ENCODE assay signal across 15 cellular contexts in the genomic region with DNA sequence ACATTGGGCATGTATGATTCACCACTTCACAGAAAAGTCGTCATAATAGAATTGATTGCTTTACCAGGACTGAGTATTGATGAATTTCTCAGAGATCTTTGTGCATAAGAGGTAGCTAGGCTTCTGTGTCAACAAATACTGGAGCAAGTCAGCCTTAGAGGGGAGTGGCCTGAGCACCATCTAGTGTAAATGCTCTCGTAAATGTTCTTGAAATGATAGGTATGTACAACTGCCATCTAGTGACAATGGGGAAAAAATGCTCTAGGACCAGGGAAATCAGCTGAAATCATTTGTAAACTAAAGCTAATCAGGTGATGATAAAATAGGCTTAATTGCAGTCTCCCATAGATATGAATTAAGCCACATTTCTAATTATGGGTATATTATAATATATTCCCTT.
A peak's percentile ranks its signal among the peaks of the same experiment; 100 is the strongest.
DNase-seq lines count a peak whose midpoint lies in the region; ATAC-seq lines count a peak whose summit lies in the region.
"Had no signal": no experiment of that assay in that cellular context is flagged by ENCODE, and none has a peak within 500 bp of the region (broad histone marks: within the 10 kb centered on the region; RNA-seq: fewer than 3 reads in every experiment).

No MANE protein-coding gene starts in this region.

- no peak overlapping the region for H3K4me3 Mint-ChIP-seq in activated T-helper 2 cell treated with anti-CD3 and anti-CD28 coated beads, Interferon-gamma antibody, Interleukin-2, Interleukin-4, amounts not matched to agents 10 μg/mL and 5 μg/mL and 100 μg/mL, durations not matched to agents 14 hours and 24 hours and 36 hours (ENCODE audit: low read depth)
- H3K4me3 Mint-ChIP-seq in activated T-helper 1 cell treated with anti-CD3 and anti-CD28 coated beads, Interleukin-12 subunit alpha, Interleukin-12 subunit beta, Interleukin-2, Interleukin-4 antibody, amounts not matched to agents 30 ng/mL and 10 ng/mL and 1 ng/mL, durations not matched to agents 14 hours and 24 hours and 36 hours: no peak overlapping the region
- no peak overlapping the region for H3K4me3 Mint-ChIP-seq in stimulated activated naive CD8-positive, alpha-beta T cell treated with anti-CD3 and anti-CD28 coated beads, Interleukin-15, amount 100 ng/mL, for 72 hours
- H3K4me3 Mint-ChIP-seq: activated naive CD8-positive, alpha-beta T cell treated with anti-CD3 and anti-CD28 coated beads, Interleukin-2, amount 10 ng/mL, durations not matched to agents 7 days and 5 days; T-helper 1 cell treated with Interleukin-12 subunit alpha and Interleukin-12 subunit beta and Interleukin-4 antibody, amounts not matched to agents 30 μg/mL and 1 μg/mL, for 36 hours had no signal

- no peaks in the 10 kb centered on the region for H3K9me3 Mint-ChIP-seq in activated T-helper 2 cell treated with anti-CD3 and anti-CD28 coated beads, Interferon-gamma antibody, Interleukin-2, Interleukin-4, amounts not matched to agents 10 μg/mL and 5 μg/mL and 100 μg/mL, durations not matched to agents 14 hours and 24 hours and 36 hours
- no peaks in the 10 kb centered on the region for H3K9me3 Mint-ChIP-seq in activated T-helper 1 cell treated with anti-CD3 and anti-CD28 coated beads, Interleukin-12 subunit alpha, Interleukin-12 subunit beta, Interleukin-2, Interleukin-4 antibody, amounts not matched to agents 30 ng/mL and 10 ng/mL and 1 ng/mL, durations not matched to agents 14 hours and 24 hours and 36 hours
- H3K9me3 Mint-ChIP-seq in stimulated activated naive CD8-positive, alpha-beta T cell treated with anti-CD3 and anti-CD28 coated beads, Interleukin-15, amount 100 ng/mL, for 72 hours: no peaks in the 10 kb centered on the region
- H3K9me3 Mint-ChIP-seq: activated naive CD8-positive, alpha-beta T cell treated with anti-CD3 and anti-CD28 coated beads, Interleukin-2, amount 10 ng/mL, durations not matched to agents 7 days and 5 days; T-helper 1 cell treated with Interleukin-12 subunit alpha and Interleukin-12 subunit beta and Interleukin-4 antibody, amounts not matched to agents 30 μg/mL and 1 μg/mL, for 36 hours had no signal

- no peak overlapping the region for H3K27ac Mint-ChIP-seq in activated T-helper 2 cell treated with anti-CD3 and anti-CD28 coated beads, Interferon-gamma antibody, Interleukin-2, Interleukin-4, amounts not matched to agents 10 μg/mL and 5 μg/mL and 100 μg/mL, durations not matched to agents 14 hours and 24 hours and 36 hours
- no peak overlapping the region for H3K27ac Mint-ChIP-seq in activated T-helper 1 cell treated with anti-CD3 and anti-CD28 coated beads, Interleukin-12 subunit alpha, Interleukin-12 subunit beta, Interleukin-2, Interleukin-4 antibody, amounts not matched to agents 30 ng/mL and 10 ng/mL and 1 ng/mL, durations not matched to agents 14 hours and 24 hours and 36 hours
- H3K27ac Mint-ChIP-seq in stimulated activated naive CD8-positive, alpha-beta T cell treated with anti-CD3 and anti-CD28 coated beads, Interleukin-15, amount 100 ng/mL, for 72 hours: no peak overlapping the region
- H3K27ac Mint-ChIP-seq: activated naive CD8-positive, alpha-beta T cell treated with anti-CD3 and anti-CD28 coated beads, Interleukin-2, amount 10 ng/mL, durations not matched to agents 7 days and 5 days; T-helper 1 cell treated with Interleukin-12 subunit alpha and Interleukin-12 subunit beta and Interleukin-4 antibody, amounts not matched to agents 30 μg/mL and 1 μg/mL, for 36 hours had no signal

- H3K36me3 Mint-ChIP-seq in activated T-helper 2 cell treated with anti-CD3 and anti-CD28 coated beads, Interferon-gamma antibody, Interleukin-2, Interleukin-4, amounts not matched to agents 10 μg/mL and 5 μg/mL and 100 μg/mL, durations not matched to agents 14 hours and 24 hours and 36 hours (ENCODE audit: low read depth): no peaks in the 10 kb centered on the region
- H3K36me3 Mint-ChIP-seq in activated T-helper 1 cell treated with anti-CD3 and anti-CD28 coated beads, Interleukin-12 subunit alpha, Interleukin-12 subunit beta, Interleukin-2, Interleukin-4 antibody, amounts not matched to agents 30 ng/mL and 10 ng/mL and 1 ng/mL, durations not matched to agents 14 hours and 24 hours and 36 hours (ENCODE audit: low read depth): no peaks in the 10 kb centered on the region
- H3K36me3 Mint-ChIP-seq: activated naive CD8-positive, alpha-beta T cell treated with anti-CD3 and anti-CD28 coated beads, Interleukin-2, amount 10 ng/mL, durations not matched to agents 7 days and 5 days had no signal

- DNase-seq in DMS 273 (lab: John Stamatoyannopoulos, UW; ENCODE audit: unreplicated experiment) (peak; percentile 17), DMS 273 treated with DMSO at 0.1 percent for 48 hours (lab: John Stamatoyannopoulos, UW) (no peak), HT1080 (ENCODE audit: low read depth) (peak; percentile 0), OCI-M1 (lab: John Stamatoyannopoulos, UW) (peak; percentile 16), kidney tubule cell (ENCODE audit: low spot score) (peak; percentile 9)
- DNase-seq in activated T-helper 2 cell treated with anti-CD3 and anti-CD28 coated beads, Interferon-gamma antibody, Interleukin-2, Interleukin-4, amounts not matched to agents 10 μg/mL and 5 μg/mL and 100 μg/mL, durations not matched to agents 14 hours and 24 hours and 36 hours (ENCODE audit: low spot score): no peak
- DNase-seq in activated T-helper 1 cell treated with anti-CD3 and anti-CD28 coated beads, Interleukin-12 subunit alpha, Interleukin-12 subunit beta, Interleukin-2, Interleukin-4 antibody, amounts not matched to agents 30 ng/mL and 10 ng/mL and 1 ng/mL, durations not matched to agents 14 hours and 24 hours and 36 hours (ENCODE audit: low spot score): no peak
- no peak for DNase-seq in stimulated activated naive CD8-positive, alpha-beta T cell treated with anti-CD3 and anti-CD28 coated beads, Interleukin-15, amount 100 ng/mL, for 72 hours
- DNase-seq: 8988T; activated CD8-positive, alpha-beta memory T cell treated with anti-CD3 and anti-CD28 coated beads, Interleukin-2, amount 50 U/mL, for 48 hours; activated naive CD8-positive, alpha-beta T cell treated with anti-CD3 and anti-CD28 coated beads, Interleukin-2, amount 10 ng/mL, durations not matched to agents 7 days and 5 days; central memory CD4-positive, alpha-beta T cell; mesenchymal stem cell; stimulated activated naive CD4-positive, alpha-beta T cell treated with Interleukin-2 at 50 U/mL for 16 hours had no signal

- intact Hi-C loops in activated T-helper 2 cell treated with anti-CD3 and anti-CD28 coated beads, Interferon-gamma antibody, Interleukin-2, Interleukin-4, amounts not matched to agents 10 μg/mL and 5 μg/mL and 100 μg/mL, durations not matched to agents 14 hours and 24 hours and 36 hours (cut with micrococcal nuclease): no loop called here
- intact Hi-C loops in activated T-helper 1 cell treated with anti-CD3 and anti-CD28 coated beads, Interleukin-12 subunit alpha, Interleukin-12 subunit beta, Interleukin-2, Interleukin-4 antibody, amounts not matched to agents 30 ng/mL and 10 ng/mL and 1 ng/mL, durations not matched to agents 14 hours and 24 hours and 36 hours (cut with micrococcal nuclease): no loop called here

- ATAC-seq in stimulated activated naive CD8-positive, alpha-beta T cell treated with anti-CD3 and anti-CD28 coated beads, Interleukin-15, amount 100 ng/mL, for 72 hours: no peak

- no peaks in the 10 kb centered on the region for H3K27me3 Mint-ChIP-seq in activated T-helper 2 cell treated with anti-CD3 and anti-CD28 coated beads, Interferon-gamma antibody, Interleukin-2, Interleukin-4, amounts not matched to agents 10 μg/mL and 5 μg/mL and 100 μg/mL, durations not matched to agents 14 hours and 24 hours and 36 hours (ENCODE audit: low read depth)
- no peaks in the 10 kb centered on the region for H3K27me3 Mint-ChIP-seq in activated T-helper 1 cell treated with anti-CD3 and anti-CD28 coated beads, Interleukin-12 subunit alpha, Interleukin-12 subunit beta, Interleukin-2, Interleukin-4 antibody, amounts not matched to agents 30 ng/mL and 10 ng/mL and 1 ng/mL, durations not matched to agents 14 hours and 24 hours and 36 hours (ENCODE audit: insufficient read depth)
- no peaks in the 10 kb centered on the region for H3K27me3 Mint-ChIP-seq in stimulated activated naive CD8-positive, alpha-beta T cell treated with anti-CD3 and anti-CD28 coated beads, Interleukin-15, amount 100 ng/mL, for 72 hours
- H3K27me3 Mint-ChIP-seq: activated naive CD8-positive, alpha-beta T cell treated with anti-CD3 and anti-CD28 coated beads, Interleukin-2, amount 10 ng/mL, durations not matched to agents 7 days and 5 days had no signal

- no peaks in the 10 kb centered on the region for H3K4me1 Mint-ChIP-seq in activated T-helper 2 cell treated with anti-CD3 and anti-CD28 coated beads, Interferon-gamma antibody, Interleukin-2, Interleukin-4, amounts not matched to agents 10 μg/mL and 5 μg/mL and 100 μg/mL, durations not matched to agents 14 hours and 24 hours and 36 hours (ENCODE audit: low read depth)
- H3K4me1 Mint-ChIP-seq in activated T-helper 1 cell treated with anti-CD3 and anti-CD28 coated beads, Interleukin-12 subunit alpha, Interleukin-12 subunit beta, Interleukin-2, Interleukin-4 antibody, amounts not matched to agents 30 ng/mL and 10 ng/mL and 1 ng/mL, durations not matched to agents 14 hours and 24 hours and 36 hours (ENCODE audit: low read depth): no peaks in the 10 kb centered on the region
- no peaks in the 10 kb centered on the region for H3K4me1 Mint-ChIP-seq in stimulated activated naive CD8-positive, alpha-beta T cell treated with anti-CD3 and anti-CD28 coated beads, Interleukin-15, amount 100 ng/mL, for 72 hours
- H3K4me1 Mint-ChIP-seq: activated naive CD8-positive, alpha-beta T cell treated with anti-CD3 and anti-CD28 coated beads, Interleukin-2, amount 10 ng/mL, durations not matched to agents 7 days and 5 days had no signal

Comparison
In these comparisons a context has a peak if more than half of its experiments do, and no peak if none do; other contexts are left out.
1. DNase-seq: peak in DMS 273 (single experiment), HT1080 (single experiment), OCI-M1 (single experiment) and kidney tubule cell (single experiment); none in DMS 273 treated with DMSO at 0.1 percent for 48 hours (single experiment), activated T-helper 2 cell treated with anti-CD3 and anti-CD28 coated beads, Interferon-gamma antibody, Interleukin-2, Interleukin-4, amounts not matched to agents 10 μg/mL and 5 μg/mL and 100 μg/mL, durations not matched to agents 14 hours and 24 hours and 36 hours (single experiment), activated T-helper 1 cell treated with anti-CD3 and anti-CD28 coated beads, Interleukin-12 subunit alpha, Interleukin-12 subunit beta, Interleukin-2, Interleukin-4 antibody, amounts not matched to agents 30 ng/mL and 10 ng/mL and 1 ng/mL, durations not matched to agents 14 hours and 24 hours and 36 hours (single experiment) and stimulated activated naive CD8-positive, alpha-beta T cell treated with anti-CD3 and anti-CD28 coated beads, Interleukin-15, amount 100 ng/mL, for 72 hours (0 of 2).